ENCODE assay signal across 1 cellular context in the genomic region with DNA sequence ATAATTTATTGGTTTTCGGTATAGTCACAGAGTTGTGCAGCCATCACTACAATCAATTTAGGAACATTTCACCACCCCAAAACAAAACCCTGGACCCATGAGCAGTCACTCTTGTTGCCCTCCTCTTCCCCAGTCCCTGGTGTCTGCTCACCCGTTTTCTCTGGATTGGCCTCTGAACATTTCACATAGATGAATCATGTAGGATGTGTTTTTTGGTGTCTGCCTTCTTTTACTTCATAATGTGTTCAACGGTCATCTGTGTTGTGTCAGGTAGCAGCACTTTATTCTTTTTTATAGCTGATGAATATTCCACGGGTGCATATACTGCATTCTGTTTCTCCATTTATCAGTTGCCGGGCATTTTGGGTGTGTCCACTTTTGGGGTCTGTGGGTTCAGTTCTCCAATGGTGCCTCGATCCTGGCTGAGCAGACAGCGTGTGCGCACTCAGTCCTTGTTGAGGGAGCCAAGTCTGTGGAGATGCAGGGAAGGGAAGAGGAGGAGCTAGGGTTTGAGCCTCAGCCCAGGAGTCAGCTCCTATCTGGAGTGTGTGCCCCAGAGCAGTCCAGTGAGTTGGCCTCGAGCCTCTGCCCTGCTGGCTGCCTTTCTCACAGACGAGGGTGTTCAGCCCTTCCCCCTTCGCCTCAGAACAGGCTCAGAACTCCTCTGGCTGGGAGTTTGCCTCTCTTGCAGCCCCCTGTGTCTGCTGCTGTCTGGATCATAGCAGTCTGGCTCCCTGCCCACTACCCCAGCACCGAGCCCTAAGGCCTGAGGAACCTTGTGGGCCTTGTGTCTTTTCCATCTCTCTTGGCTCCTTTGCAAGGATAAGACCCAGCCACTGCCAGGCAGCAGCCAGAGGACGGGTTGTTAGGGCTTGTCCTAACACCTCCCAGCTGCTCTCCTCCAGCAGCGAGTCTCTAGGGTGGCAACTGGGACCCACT.
TF ChIP-seq lines count a peak whose summit lies in the region.

No MANE protein-coding gene starts in this region.

TF ChIP-seq in H1, 55 proteins besides CTCF, POLR2A, EP300 and RAD21 (continued from another document):
- no peak for TF ChIP-seq RBBP5 (IDR thresholded peaks at IDR 0.05; ENCODE audit: borderline replicate concordance, low read depth, low read length)
- TF ChIP-seq MAX (IDR thresholded peaks at IDR 0.05) = no peak
- no peak for TF ChIP-seq USF2 (IDR thresholded peaks at IDR 0.05; ENCODE audit: low read length)
- TF ChIP-seq BCL11A (IDR thresholded peaks at IDR 0.05; ENCODE audit: low read depth in 2 of 2, low read length in 2 of 2) = no peak
- no peak for TF ChIP-seq EGR1 (IDR thresholded peaks at IDR 0.05; ENCODE audit: borderline replicate concordance, low read depth, low read length)
- no peak for TF ChIP-seq CHD7 (IDR thresholded peaks at IDR 0.05; ENCODE audit: insufficient replicate concordance, low read length)
- no peak for TF ChIP-seq RXRA (IDR thresholded peaks at IDR 0.05; ENCODE audit: insufficient read depth, low read depth, low read length)
- no peak for TF ChIP-seq JUN (IDR thresholded peaks at IDR 0.05; ENCODE audit: low read depth, low read length)
- no peak for TF ChIP-seq RNF2 (IDR thresholded peaks at IDR 0.05; ENCODE audit: borderline replicate concordance, low read depth, low read length, missing control alignments, poor library complexity, severe bottlenecking)
- TF ChIP-seq CEBPB (IDR thresholded peaks at IDR 0.05; ENCODE audit: low read depth, low read length) = no peak
- TF ChIP-seq TAF1 (IDR thresholded peaks at IDR 0.05; ENCODE audit: low read depth, low read length) = no peak
- TF ChIP-seq JUND (IDR thresholded peaks at IDR 0.05; ENCODE audit: low read length) = no peak
- TF ChIP-seq SIRT6 (IDR thresholded peaks at IDR 0.05; ENCODE audit: low read length) = no peak
- no peak for TF ChIP-seq FOSL1 (IDR thresholded peaks at IDR 0.05; ENCODE audit: insufficient read depth, low read depth, low read length)
- TF ChIP-seq POLR2AphosphoS5 (IDR thresholded peaks at IDR 0.05; ENCODE audit: low read depth, low read length) = no peak
- TF ChIP-seq ATF2 (IDR thresholded peaks at IDR 0.05; ENCODE audit: low read length) = no peak
TF ChIP-seq in H1: peak in this region for 0.
